ENCODE assay signal across 27 cellular contexts in the genomic region with DNA sequence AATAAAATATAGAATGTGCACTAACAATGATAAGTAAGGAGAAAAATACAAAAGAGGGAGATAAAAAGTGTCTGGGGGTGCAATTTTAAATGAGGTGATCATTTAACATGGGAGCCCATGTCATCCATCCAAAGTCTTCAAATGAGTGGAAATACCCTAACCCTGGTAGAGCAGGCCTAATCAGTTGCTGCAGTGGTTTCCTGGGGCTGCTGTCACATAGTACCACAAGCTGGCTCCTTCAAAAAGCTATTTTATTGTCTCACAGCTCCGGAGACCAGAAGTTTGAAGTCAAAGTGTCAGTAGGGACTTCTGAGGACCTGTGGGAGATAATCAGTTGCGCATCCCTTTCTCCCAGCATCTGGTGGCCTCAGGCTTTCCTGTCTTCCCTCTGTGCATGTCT.
"Had no signal": no experiment of that assay in that cellular context is flagged by ENCODE, and none has a peak within 500 bp of the region (broad histone marks: within the 10 kb centered on the region; RNA-seq: fewer than 3 reads in every experiment).

No MANE protein-coding gene starts in this region.

- H3K27me3 ChIP-seq: breast epithelium, Peyer's patch, SJCRH30 had no signal

- H3K4me3 Mint-ChIP-seq: activated B cell treated with CpG ODN at 0.5 μM for 24 hours; activated CD4-positive, alpha-beta T cell treated with anti-CD3 and anti-CD28 coated beads, Interleukin-2, amount 10 ng/mL, durations not matched to agents 24 days and 14 days; activated CD8-positive, alpha-beta memory T cell treated with anti-CD3 and anti-CD28 coated beads, Interleukin-2, amount 10 ng/mL, durations not matched to agents 7 days and 5 days; activated naive CD4-positive, alpha-beta T cell treated with anti-CD3 and anti-CD28 coated beads, Interleukin-2, amount 50 U/mL, for 24 hours; activated T-cell treated with anti-CD3 and anti-CD28 coated beads, Interleukin-2, amount 50 U/mL, for 24 hours; activated T-helper 1 cell treated with anti-CD3 and anti-CD28 coated beads, Interleukin-12 subunit alpha, Interleukin-12 subunit beta, Interleukin-2, Interleukin-4 antibody, amounts not matched to agents 30 ng/mL and 10 ng/mL and 1 ng/mL, durations not matched to agents 14 hours and 24 hours and 36 hours; T-helper 17 cell had no signal

- H3K27ac ChIP-seq: breast epithelium, Peyer's patch, RWPE1, SJCRH30 had no signal

- H3K9me3 ChIP-seq: breast epithelium, Peyer's patch, SJCRH30 had no signal

- H3K9me3 Mint-ChIP-seq: activated B cell treated with CpG ODN at 0.5 μM for 24 hours; activated CD4-positive, alpha-beta T cell treated with anti-CD3 and anti-CD28 coated beads, Interleukin-2, amount 10 ng/mL, durations not matched to agents 24 days and 14 days; activated naive CD4-positive, alpha-beta T cell treated with anti-CD3 and anti-CD28 coated beads, Interleukin-2, amount 50 U/mL, for 24 hours; activated T-helper 1 cell treated with anti-CD3 and anti-CD28 coated beads, Interleukin-12 subunit alpha, Interleukin-12 subunit beta, Interleukin-2, Interleukin-4 antibody, amounts not matched to agents 30 ng/mL and 10 ng/mL and 1 ng/mL, durations not matched to agents 14 hours and 24 hours and 36 hours had no signal

- H3K4me3 ChIP-seq: breast epithelium, Peyer's patch, SJCRH30 had no signal

- ATAC-seq: activated CD8-positive, alpha-beta memory T cell treated with anti-CD3 and anti-CD28 coated beads, Interleukin-2, amount 10 ng/mL, durations not matched to agents 7 days and 5 days; T-helper 17 cell had no signal

- H3K4me1 Mint-ChIP-seq: activated B cell treated with CpG ODN at 0.5 μM for 24 hours; activated naive CD4-positive, alpha-beta T cell treated with anti-CD3 and anti-CD28 coated beads, Interleukin-2, amount 50 U/mL, for 24 hours; T-helper 17 cell had no signal

- H3K36me3 Mint-ChIP-seq: activated CD8-positive, alpha-beta memory T cell treated with anti-CD3 and anti-CD28 coated beads, Interleukin-2, amount 10 ng/mL, durations not matched to agents 7 days and 5 days; activated naive CD4-positive, alpha-beta T cell treated with anti-CD3 and anti-CD28 coated beads, Interleukin-2, amount 50 U/mL, for 24 hours had no signal

- H3K27me3 Mint-ChIP-seq: activated B cell treated with CpG ODN at 0.5 μM for 24 hours had no signal

- H3K4me1 ChIP-seq: breast epithelium, Peyer's patch had no signal

- H3K36me3 ChIP-seq: breast epithelium, Peyer's patch, SJCRH30 had no signal

- H3K27ac Mint-ChIP-seq: activated B cell treated with CpG ODN at 0.5 μM for 24 hours; activated CD4-positive, alpha-beta T cell treated with anti-CD3 and anti-CD28 coated beads, Interleukin-2, amount 10 ng/mL, durations not matched to agents 24 days and 14 days; activated CD8-positive, alpha-beta memory T cell treated with anti-CD3 and anti-CD28 coated beads, Interleukin-2, amount 10 ng/mL, durations not matched to agents 7 days and 5 days; activated naive CD4-positive, alpha-beta T cell treated with anti-CD3 and anti-CD28 coated beads, Interleukin-2, amount 50 U/mL, for 24 hours; activated T-cell treated with anti-CD3 and anti-CD28 coated beads, Interleukin-2, amount 50 U/mL, for 24 hours; activated T-helper 1 cell treated with anti-CD3 and anti-CD28 coated beads, Interleukin-12 subunit alpha, Interleukin-12 subunit beta, Interleukin-2, Interleukin-4 antibody, amounts not matched to agents 30 ng/mL and 10 ng/mL and 1 ng/mL, durations not matched to agents 14 hours and 24 hours and 36 hours; T-helper 17 cell had no signal

- DNase-seq: activated B cell treated with CpG ODN at 0.5 μM for 24 hours; activated CD4-positive, alpha-beta T cell treated with anti-CD3 and anti-CD28 coated beads for 1 hour; activated CD4-positive, alpha-beta T cell treated with anti-CD3 and anti-CD28 coated beads, Interleukin-2, amount 10 ng/mL, durations not matched to agents 24 days and 14 days; activated CD4-positive, alpha-beta T cell treated with anti-CD3 and anti-CD28 coated beads, Interleukin-2, amount 50 U/mL, for 48 hours; activated CD8-positive, alpha-beta memory T cell treated with anti-CD3 and anti-CD28 coated beads, Interleukin-2, amount 10 ng/mL, durations not matched to agents 7 days and 5 days; activated effector memory CD4-positive, alpha-beta T cell treated with Interleukin-2 at 50 U/mL for 16 hours; activated naive CD4-positive, alpha-beta T cell; activated T-cell treated with anti-CD3 and anti-CD28 coated beads, Interleukin-2, amount 50 U/mL, for 24 hours; aorta; caudate nucleus; Kasumi-1; NCI-H1048; NCI-H146; NCI-H187 treated with DMSO at 0.1 percent for 48 hours; NCI-H2081 treated with DMSO at 0.1 percent for 48 hours; NCI-H446; NCI-H524; Peyer's patch; Right ventricle myocardium superior; SJCRH30; T-helper 17 cell; T-helper 9 cell had no signal

- FAIRE-seq: TTC549 had no signal
